In genomic region chr6:128403618-128404444, GRCh38 we compare ENCODE assay signal across 19 cellular contexts.
DNase-seq lines count a peak whose midpoint lies in the region; ATAC-seq, FAIRE-seq and TF ChIP-seq lines count a peak whose summit lies in the region.
"Had no signal": no experiment of that assay in that cellular context is flagged by ENCODE, and none has a peak within 500 bp of the region (broad histone marks: within the 10 kb centered on the region; RNA-seq: fewer than 3 reads in every experiment).

No MANE protein-coding gene starts in this region.

- ATAC-seq in GM18861 (IDR thresholded peaks at IDR 0.05; ENCODE audit: unreplicated experiment) = peak; percentile 52
- peak; percentile 45 for ATAC-seq in HG02870 (IDR thresholded peaks at IDR 0.05; ENCODE audit: unreplicated experiment)
- ATAC-seq: effector memory CD8-positive, alpha-beta T cell; naive thymus-derived CD4-positive, alpha-beta T cell; pancreas had no signal

- FAIRE-seq in urothelium cell line (lab: Jason Lieb, UNC) = no peak
- FAIRE-seq: islet of Langerhans, pancreas had no signal

- in situ Hi-C loops in GM13977 (cut with MboI; ENCODE audit: low pct_unique_long_range_greater_than_20kb, low sequenced_read_pairs, unreplicated experiment) = no loop called here

- TF ChIP-seq CTCF in GM13977 (IDR thresholded peaks at IDR 0.05; ENCODE audit: extremely low read depth, insufficient read depth, missing control alignments) = no peak
- no peak for TF ChIP-seq CTCF in epithelial cell of esophagus (IDR thresholded peaks at IDR 0.05; ENCODE audit: insufficient read depth, low read depth, low read length, missing control alignments)

- peak; percentile 4 for DNase-seq in GM13977 (ENCODE audit: low spot score)
- peak; percentile 78 for DNase-seq in epithelial cell of esophagus (ENCODE audit: low read depth)
- no peak for DNase-seq in LoVo (ENCODE audit: low spot score)
- DNase-seq in DMS153 treated with DMSO at 0.1 percent for 48 hours (lab: John Stamatoyannopoulos, UW; ENCODE audit: unreplicated experiment) = no peak
- no peak for DNase-seq in urothelium cell line (ENCODE audit: low spot score)
- DNase-seq in NOMO-1 treated with DMSO at 0.1 percent for 48 hours (lab: John Stamatoyannopoulos, UW; ENCODE audit: unreplicated experiment) = no peak
- DNase-seq: activated CD4-positive, alpha-beta T cell treated with anti-CD3 and anti-CD28 coated beads, Interleukin-2, amount 50 U/mL, for 4 hours; effector memory CD8-positive, alpha-beta T cell; H7; naive thymus-derived CD4-positive, alpha-beta T cell; NCI-H1048; NCI-H2029 treated with DMSO at 0.1 percent for 48 hours; pancreas; stimulated activated CD4-positive, alpha-beta T cell treated with anti-CD3 and anti-CD28 coated beads, Interleukin-4, amount 100 ng/mL, for 1 hour; substantia nigra; SW 1271 had no signal

- H3K4me3 ChIP-seq in epithelial cell of esophagus (ENCODE audit: low read length) = no peak overlapping the region
- H3K4me3 ChIP-seq: pancreas had no signal

Comparison
In these comparisons a context has a peak if more than half of its experiments do, and no peak if none do; other contexts are left out.
1. DNase-seq: peak in GM13977 (single experiment) and epithelial cell of esophagus (single experiment); none in LoVo (single experiment), DMS153 treated with DMSO at 0.1 percent for 48 hours (single experiment), urothelium cell line (single experiment) and NOMO-1 treated with DMSO at 0.1 percent for 48 hours (single experiment).